1 cellular context compared by ENCODE assay signal in genomic region chr11:22415481-22415880, GRCh38.
TF ChIP-seq lines count a peak whose summit lies in the region.

No MANE protein-coding gene starts in this region.

TF ChIP-seq in SK-N-SH, 30 proteins besides CTCF, POLR2A, EP300 and RAD21 (continued from another document):
- TF ChIP-seq ZBTB33 (IDR thresholded peaks at IDR 0.05; ENCODE audit: borderline replicate concordance, low read depth) (no peak), TAF1 (IDR thresholded peaks at IDR 0.05; ENCODE audit: borderline replicate concordance, low read depth, low read length) (no peak), MEF2A (IDR thresholded peaks at IDR 0.05; ENCODE audit: borderline replicate concordance, low read depth) (no peak), REST (IDR thresholded peaks at IDR 0.05; ENCODE audit: low read depth, low read length) (no peak)
